In the genomic region with DNA sequence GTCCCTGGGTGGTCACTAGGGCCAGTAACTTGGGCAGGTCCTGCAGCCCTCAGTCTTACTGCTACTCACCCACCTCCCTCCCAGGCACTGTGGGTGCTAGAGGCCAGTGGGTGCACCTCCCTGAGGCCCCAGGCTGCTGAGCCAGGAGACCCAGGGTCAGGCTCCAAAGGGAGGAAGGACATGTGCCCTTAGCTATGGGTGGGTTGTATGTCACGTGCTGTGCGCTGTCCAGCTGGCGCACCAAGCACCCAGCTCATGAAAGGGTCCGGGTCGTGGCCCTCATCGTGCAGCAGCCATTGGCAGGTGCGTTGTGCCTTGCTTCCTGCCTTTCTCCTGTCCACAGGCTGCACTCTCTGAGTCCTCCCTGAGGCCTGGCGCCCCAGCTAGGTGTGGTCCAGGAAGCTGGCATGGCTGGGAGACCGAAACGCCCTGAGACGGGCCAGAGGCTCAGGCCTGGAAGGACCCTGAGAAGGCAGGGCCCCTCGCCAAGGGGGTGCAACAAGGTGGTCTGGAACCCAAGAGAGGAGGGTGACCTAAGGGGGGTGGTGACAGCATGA, we compare ENCODE assay signal across 20 cellular contexts.
"Had no signal": no experiment of that assay in that cellular context is flagged by ENCODE, and none has a peak within 500 bp of the region (broad histone marks: within the 10 kb centered on the region; RNA-seq: fewer than 3 reads in every experiment).

No MANE protein-coding gene starts in this region.

- H3K9me3 ChIP-seq: SJSA1 had no signal

- H3K27ac ChIP-seq: KMS-11, SJSA1, SK-N-MC had no signal

- FAIRE-seq: RCC 7860 had no signal

- H3K36me3 ChIP-seq: SJSA1 had no signal

- DNase-seq: NCI-H1092, NCI-H1105 treated with DMSO at 0.1 percent for 48 hours, NCI-H1436, NCI-H187, NCI-H2029, NCI-H2081 treated with DMSO at 0.1 percent for 48 hours, NCI-H2171, NCI-H226, NCI-H446, NCI-H510A, NCI-H524 treated with DMSO at 0.1 percent for 48 hours, NCI-H69, NCI-H774, Right ventricle myocardium superior, RPMI8226, SIG-M5 had no signal

- H3K4me3 ChIP-seq: SJSA1, SK-N-MC had no signal

- H3K9ac ChIP-seq: KMS-11 had no signal

- H3K4me1 ChIP-seq: SJSA1 had no signal

- H3K4me2 ChIP-seq: KMS-11 had no signal
